In genomic region chr3:124461838-124462632, GRCh38 we compare ENCODE assay signal across 26 cellular contexts.
"Had no signal": no experiment of that assay in that cellular context is flagged by ENCODE, and none has a peak within 500 bp of the region (broad histone marks: within the 10 kb centered on the region; RNA-seq: fewer than 3 reads in every experiment).

No MANE protein-coding gene starts in this region.

- H3K36me3 Mint-ChIP-seq: activated naive CD8-positive, alpha-beta T cell had no signal

- ATAC-seq: activated CD4-positive, CD25-positive, alpha-beta regulatory T cell treated with anti-CD3 and anti-CD28 coated beads, Interleukin-2, amount 50 U/mL, for 24 hours; effector memory CD8-positive, alpha-beta T cell; gastroesophageal sphincter; stimulated activated naive B cell treated with anti-CD40 and anti-IgM and Interleukin-4, amounts not matched to agents 10 μg/mL and 1 μg/mL and 100 μg/mL, for 72 hours had no signal

- H3K4me2 ChIP-seq: hepatocyte, smooth muscle cell had no signal

- H3K79me2 ChIP-seq: hepatocyte had no signal

- H3K4me3 Mint-ChIP-seq: activated naive CD8-positive, alpha-beta T cell; effector memory CD8-positive, alpha-beta T cell; nephron progenitor cell; stimulated activated naive B cell treated with anti-CD40 and anti-IgM and Interleukin-4, amounts not matched to agents 10 μg/mL and 1 μg/mL and 100 μg/mL, for 72 hours; T-helper 1 cell treated with Interleukin-12 subunit alpha and Interleukin-12 subunit beta and Interleukin-4 antibody, amounts not matched to agents 30 μg/mL and 1 μg/mL, for 36 hours had no signal

- H3K9me3 Mint-ChIP-seq: nephron progenitor cell; stimulated activated naive B cell treated with anti-CD40 and anti-IgM and Interleukin-4, amounts not matched to agents 10 μg/mL and 1 μg/mL and 100 μg/mL, for 72 hours; T-helper 1 cell treated with Interleukin-12 subunit alpha and Interleukin-12 subunit beta and Interleukin-4 antibody, amounts not matched to agents 30 μg/mL and 1 μg/mL, for 36 hours had no signal

- H3K4me3 ChIP-seq: adrenal gland, gastroesophageal sphincter, hepatocyte, smooth muscle cell, suprapubic skin, tibial nerve had no signal

- H3K27ac ChIP-seq: adrenal gland, brain microvascular endothelial cell, hepatocyte, neutrophil, suprapubic skin, tibial nerve, WERI-Rb-1 had no signal

- DNase-seq: activated CD4-positive, alpha-beta T cell treated with anti-CD3 and anti-CD28 coated beads for 48 hours; activated CD4-positive, alpha-beta T cell treated with anti-CD3 and anti-CD28 coated beads, Interleukin-2, amount 50 U/mL, for 48 hours; activated CD8-positive, alpha-beta memory T cell treated with anti-CD3 and anti-CD28 coated beads for 24 hours; activated effector memory CD4-positive, alpha-beta T cell treated with Interleukin-2 at 50 U/mL for 16 hours; activated naive CD4-positive, alpha-beta T cell treated with Interleukin-2 at 50 U/mL for 16 hours; adrenal gland; aorta; brain microvascular endothelial cell; cortex of kidney; effector memory CD8-positive, alpha-beta T cell; erythroblast; islet precursor cell; nephron progenitor cell; stimulated activated CD4-positive, alpha-beta T cell treated with anti-CD3 and anti-CD28 coated beads, Interleukin-1b, Interleukin-23, amount 100 ng/mL, for 48 hours; stimulated activated naive B cell treated with anti-CD40 and anti-IgM and Interleukin-4, amounts not matched to agents 10 μg/mL and 1 μg/mL and 100 μg/mL, for 72 hours; T-helper 9 cell; WERI-Rb-1 had no signal

- H3K4me1 Mint-ChIP-seq: stimulated activated naive B cell treated with anti-CD40 and anti-IgM and Interleukin-4, amounts not matched to agents 10 μg/mL and 1 μg/mL and 100 μg/mL, for 72 hours had no signal

- H3K36me3 ChIP-seq: adrenal gland, brain microvascular endothelial cell, gastroesophageal sphincter, neutrophil, suprapubic skin, tibial nerve had no signal

- H3K27me3 ChIP-seq: adrenal gland, brain microvascular endothelial cell, gastroesophageal sphincter, hepatocyte, suprapubic skin, tibial nerve had no signal

- H2AFZ ChIP-seq: hepatocyte had no signal

- H3K27ac Mint-ChIP-seq: activated naive CD8-positive, alpha-beta T cell; effector memory CD8-positive, alpha-beta T cell; nephron progenitor cell; stimulated activated naive B cell treated with anti-CD40 and anti-IgM and Interleukin-4, amounts not matched to agents 10 μg/mL and 1 μg/mL and 100 μg/mL, for 72 hours; T-helper 1 cell treated with Interleukin-12 subunit alpha and Interleukin-12 subunit beta and Interleukin-4 antibody, amounts not matched to agents 30 μg/mL and 1 μg/mL, for 36 hours had no signal

- H3K4me1 ChIP-seq: adrenal gland, suprapubic skin, tibial nerve had no signal

- H3K9me3 ChIP-seq: adrenal gland, gastroesophageal sphincter, neutrophil, suprapubic skin, tibial nerve had no signal
